Comparison of ENCODE assay signal across 28 cellular contexts in the genomic region with DNA sequence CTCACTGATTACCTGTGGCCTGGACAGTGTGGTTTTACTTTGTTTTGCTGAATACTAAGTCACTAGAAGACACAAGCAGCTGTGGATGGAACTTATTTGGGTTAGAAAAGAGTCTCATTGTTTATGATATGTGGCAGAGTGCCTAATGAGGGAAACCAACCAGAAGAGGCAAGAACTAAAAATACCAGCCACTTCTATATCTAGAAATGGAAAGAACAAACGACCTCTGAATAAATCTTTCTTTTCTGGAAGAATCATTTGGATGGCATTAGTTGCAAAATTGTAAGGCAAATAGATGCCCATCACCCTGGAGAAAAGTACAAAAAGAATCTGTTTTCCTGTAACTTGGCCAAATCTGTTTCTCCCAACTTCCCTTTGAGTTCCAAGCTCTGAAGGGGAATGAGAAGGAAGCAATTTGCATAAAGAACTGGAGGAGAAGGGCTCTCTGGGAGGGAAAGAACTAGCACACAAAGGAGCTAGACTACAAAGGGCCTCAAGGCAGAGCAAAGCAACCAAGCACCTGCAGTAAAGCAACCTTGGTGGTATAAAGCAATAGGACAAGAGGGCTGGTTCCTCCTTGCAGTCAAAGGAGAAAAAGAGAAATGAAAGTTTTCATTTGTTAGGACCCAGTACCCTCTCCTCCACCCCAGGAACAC.
DNase-seq lines count a peak whose midpoint lies in the region; ATAC-seq and TF ChIP-seq lines count a peak whose summit lies in the region.
"Had no signal": no experiment of that assay in that cellular context is flagged by ENCODE, and none has a peak within 500 bp of the region (broad histone marks: within the 10 kb centered on the region; RNA-seq: fewer than 3 reads in every experiment).

No MANE protein-coding gene starts in this region.

- no peaks in the 10 kb centered on the region for H3K9me3 Mint-ChIP-seq in endothelial cell (ENCODE audit: unreplicated experiment)
- H3K9me3 Mint-ChIP-seq: activated CD8-positive, alpha-beta T cell treated with anti-CD3 and anti-CD28 coated beads for 36 hours had no signal

- TF ChIP-seq CTCF in dorsolateral prefrontal cortex (IDR thresholded peaks at IDR 0.05 in 54 of 56, conservative IDR thresholded peaks at IDR 0.05 in 2 of 56; ENCODE audit: low read depth in 1 of 56, partially characterized antibody in 56 of 56) (no peak), endothelial cell (IDR thresholded peaks at IDR 0.05; ENCODE audit: unreplicated experiment) (no peak)

- no peaks in the 10 kb centered on the region for H3K36me3 ChIP-seq in NT2/D1 (ENCODE audit: insufficient read depth, insufficient read length, low read length)
- H3K36me3 ChIP-seq: colonic mucosa, gastrocnemius medialis, lower lobe of right lung had no signal

- H3K27ac ChIP-seq in dorsolateral prefrontal cortex: peak overlapping the region in 40 of 59 donors; percentile 0 to 73 (median 41)
- H3K27ac ChIP-seq: colonic mucosa, gastrocnemius medialis, lower lobe of right lung, skin epidermis had no signal

- no peak overlapping the region for H3K9ac ChIP-seq in NT2/D1 (ENCODE audit: insufficient read length, low read depth)

- H3K27me3 ChIP-seq in NT2/D1 (ENCODE audit: insufficient read depth, insufficient read length): no peaks in the 10 kb centered on the region
- no peaks in the 10 kb centered on the region for H3K27me3 ChIP-seq in dorsolateral prefrontal cortex
- H3K27me3 ChIP-seq: colonic mucosa, gastrocnemius medialis had no signal

- intact Hi-C loops in dorsolateral prefrontal cortex (cut with DNase I): no loop called here

- DNase-seq in G401 (ENCODE audit: low spot score) (peak; percentile 24), NT2/D1 (ENCODE audit: low read depth, low spot score) (peak; percentile 6), dorsolateral prefrontal cortex (no peak), middle frontal gyrus (ENCODE audit: extremely low spot score, low spot score) (peak; percentile 5), T-helper 17 cell (no peak), endothelial cell (ENCODE audit: low spot score) (no peak)
- no peak for DNase-seq in activated T-cell treated with anti-CD3 and anti-CD28 coated beads, Interleukin-2, amount 50 U/mL, for 1 hour
- DNase-seq: activated CD8-positive, alpha-beta T cell treated with anti-CD3 and anti-CD28 coated beads for 36 hours; activated effector memory CD4-positive, alpha-beta T cell treated with anti-CD3 and anti-CD28 coated beads, Interleukin-2, amount 50 U/mL, for 16 hours; colonic mucosa; DMS53; effector memory CD8-positive, alpha-beta T cell; gastrocnemius medialis; GF-D8; GOT3; lower lobe of right lung; NCI-H1092 treated with DMSO at 0.1 percent for 48 hours; NCI-H187 treated with DMSO at 0.1 percent for 48 hours; NCI-H345; occipital lobe; PC-3; SHP77; stimulated activated CD4-positive, alpha-beta T cell treated with anti-CD3 and anti-CD28 coated beads, Interleukin-1b, Interleukin-23, amount 100 ng/mL, for 48 hours; SW 1271 had no signal

- H3K36me3 Mint-ChIP-seq in T-helper 17 cell (ENCODE audit: low read depth) (no peaks in the 10 kb centered on the region), endothelial cell (ENCODE audit: low read depth, unreplicated experiment) (no peaks in the 10 kb centered on the region)

- no peaks in the 10 kb centered on the region for H3K9me3 ChIP-seq in NT2/D1 (ENCODE audit: insufficient read depth, low read length)
- H3K9me3 ChIP-seq in T-helper 17 cell (ENCODE audit: control insufficient read depth, low read length, poor library complexity, severe bottlenecking): no peaks in the 10 kb centered on the region
- H3K9me3 ChIP-seq: colonic mucosa, gastrocnemius medialis, lower lobe of right lung had no signal

- no peak overlapping the region for H3K27ac Mint-ChIP-seq in T-helper 17 cell
- no peak overlapping the region for H3K27ac Mint-ChIP-seq in endothelial cell (ENCODE audit: unreplicated experiment)
- H3K27ac Mint-ChIP-seq: activated CD8-positive, alpha-beta T cell treated with anti-CD3 and anti-CD28 coated beads for 36 hours; B cell; effector memory CD8-positive, alpha-beta T cell had no signal

- H3K4me3 Mint-ChIP-seq in T-helper 17 cell: no peak overlapping the region
- H3K4me3 Mint-ChIP-seq in endothelial cell (ENCODE audit: unreplicated experiment): no peak overlapping the region
- H3K4me3 Mint-ChIP-seq: activated CD8-positive, alpha-beta T cell treated with anti-CD3 and anti-CD28 coated beads for 36 hours; B cell; effector memory CD8-positive, alpha-beta T cell had no signal

- ATAC-seq in SK-N-SH treated with all-trans-retinoic acid at 6 μM for 48 hours: no peak
- ATAC-seq in T-helper 17 cell: no peak
- ATAC-seq: activated CD8-positive, alpha-beta T cell treated with anti-CD3 and anti-CD28 coated beads for 36 hours; effector memory CD8-positive, alpha-beta T cell; esophagus mucosa; gastrocnemius medialis; lower lobe of right lung; PC-3 had no signal

- H3K4me1 ChIP-seq in NT2/D1 (ENCODE audit: insufficient read depth, insufficient read length): no peaks in the 10 kb centered on the region
- H3K4me1 ChIP-seq: colonic mucosa, gastrocnemius medialis, lower lobe of right lung had no signal

- H3K27me3 Mint-ChIP-seq in T-helper 17 cell: no peaks in the 10 kb centered on the region
- H3K27me3 Mint-ChIP-seq in endothelial cell (ENCODE audit: unreplicated experiment): no peaks in the 10 kb centered on the region
- H3K27me3 Mint-ChIP-seq: activated CD8-positive, alpha-beta T cell treated with anti-CD3 and anti-CD28 coated beads for 36 hours; B cell; effector memory CD8-positive, alpha-beta T cell had no signal

- H3K4me1 Mint-ChIP-seq in T-helper 17 cell (no peaks in the 10 kb centered on the region), endothelial cell (ENCODE audit: unreplicated experiment) (no peaks in the 10 kb centered on the region)
- H3K4me1 Mint-ChIP-seq: B cell had no signal

- in situ Hi-C loops in G401 (cut with HindIII; ENCODE audit: low sequenced_read_pairs): no loop called here

- H3K4me3 ChIP-seq in NT2/D1 (ENCODE audit: insufficient read length, low read depth) (no peak overlapping the region), dorsolateral prefrontal cortex (peak overlapping the region in 2 of 59 donors; percentile 11 to 12)
- H3K4me3 ChIP-seq: colonic mucosa, gastrocnemius medialis, lower lobe of right lung, skin epidermis had no signal

TF ChIP-seq in SK-N-SH treated with all-trans-retinoic acid at 6 μM for 48 hours, 23 proteins besides CTCF, POLR2A, EP300 and RAD21 (continues in another document):
- TF ChIP-seq BACH2 (CRISPR knock-in tag; IDR thresholded peaks at IDR 0.05; ENCODE audit: borderline replicate concordance): no peak
- TF ChIP-seq, protein P1, sequence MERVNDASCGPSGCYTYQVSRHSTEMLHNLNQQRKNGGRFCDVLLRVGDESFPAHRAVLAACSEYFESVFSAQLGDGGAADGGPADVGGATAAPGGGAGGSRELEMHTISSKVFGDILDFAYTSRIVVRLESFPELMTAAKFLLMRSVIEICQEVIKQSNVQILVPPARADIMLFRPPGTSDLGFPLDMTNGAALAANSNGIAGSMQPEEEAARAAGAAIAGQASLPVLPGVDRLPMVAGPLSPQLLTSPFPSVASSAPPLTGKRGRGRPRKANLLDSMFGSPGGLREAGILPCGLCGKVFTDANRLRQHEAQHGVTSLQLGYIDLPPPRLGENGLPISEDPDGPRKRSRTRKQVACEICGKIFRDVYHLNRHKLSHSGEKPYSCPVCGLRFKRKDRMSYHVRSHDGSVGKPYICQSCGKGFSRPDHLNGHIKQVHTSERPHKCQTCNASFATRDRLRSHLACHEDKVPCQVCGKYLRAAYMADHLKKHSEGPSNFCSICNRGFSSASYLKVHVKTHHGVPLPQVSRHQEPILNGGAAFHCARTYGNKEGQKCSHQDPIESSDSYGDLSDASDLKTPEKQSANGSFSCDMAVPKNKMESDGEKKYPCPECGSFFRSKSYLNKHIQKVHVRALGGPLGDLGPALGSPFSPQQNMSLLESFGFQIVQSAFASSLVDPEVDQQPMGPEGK (CRISPR knock-in tag; IDR thresholded peaks at IDR 0.05; ENCODE audit: borderline replicate concordance): no peak
- TF ChIP-seq SNAI2 (CRISPR knock-in tag; IDR thresholded peaks at IDR 0.05): no peak
- TF ChIP-seq OSR1 (CRISPR knock-in tag; IDR thresholded peaks at IDR 0.05): no peak
- TF ChIP-seq ZFP3 (CRISPR knock-in tag; IDR thresholded peaks at IDR 0.05): no peak
- no peak for TF ChIP-seq PPARA (CRISPR knock-in tag; IDR thresholded peaks at IDR 0.05; ENCODE audit: borderline replicate concordance)
- no peak for TF ChIP-seq ZC3H10 (CRISPR knock-in tag; IDR thresholded peaks at IDR 0.05)
- no peak for TF ChIP-seq TCF4 (CRISPR knock-in tag; IDR thresholded peaks at IDR 0.05; ENCODE audit: borderline replicate concordance)
- TF ChIP-seq ZNF8 (CRISPR knock-in tag; IDR thresholded peaks at IDR 0.05): no peak
- TF ChIP-seq, protein P2, sequence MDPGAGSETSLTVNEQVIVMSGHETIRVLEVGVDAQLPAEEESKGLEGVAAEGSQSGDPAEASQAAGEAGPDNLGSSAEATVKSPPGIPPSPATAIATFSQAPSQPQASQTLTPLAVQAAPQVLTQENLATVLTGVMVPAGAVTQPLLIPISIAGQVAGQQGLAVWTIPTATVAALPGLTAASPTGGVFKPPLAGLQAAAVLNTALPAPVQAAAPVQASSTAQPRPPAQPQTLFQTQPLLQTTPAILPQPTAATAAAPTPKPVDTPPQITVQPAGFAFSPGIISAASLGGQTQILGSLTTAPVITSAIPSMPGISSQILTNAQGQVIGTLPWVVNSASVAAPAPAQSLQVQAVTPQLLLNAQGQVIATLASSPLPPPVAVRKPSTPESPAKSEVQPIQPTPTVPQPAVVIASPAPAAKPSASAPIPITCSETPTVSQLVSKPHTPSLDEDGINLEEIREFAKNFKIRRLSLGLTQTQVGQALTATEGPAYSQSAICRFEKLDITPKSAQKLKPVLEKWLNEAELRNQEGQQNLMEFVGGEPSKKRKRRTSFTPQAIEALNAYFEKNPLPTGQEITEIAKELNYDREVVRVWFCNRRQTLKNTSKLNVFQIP (CRISPR knock-in tag; IDR thresholded peaks at IDR 0.05; ENCODE audit: borderline replicate concordance, low read depth): no peak

Comparison
In these comparisons a context has a peak if more than half of its experiments do, and no peak if none do; other contexts are left out.
1. DNase-seq: peak in G401 (single experiment), NT2/D1 (single experiment) and middle frontal gyrus (single experiment); none in dorsolateral prefrontal cortex (0 of 10), T-helper 17 cell (0 of 3), activated T-cell treated with anti-CD3 and anti-CD28 coated beads, Interleukin-2, amount 50 U/mL, for 1 hour (single experiment) and endothelial cell (single experiment).